Comparison of ENCODE assay signal across 1 cellular context in the genomic region with DNA sequence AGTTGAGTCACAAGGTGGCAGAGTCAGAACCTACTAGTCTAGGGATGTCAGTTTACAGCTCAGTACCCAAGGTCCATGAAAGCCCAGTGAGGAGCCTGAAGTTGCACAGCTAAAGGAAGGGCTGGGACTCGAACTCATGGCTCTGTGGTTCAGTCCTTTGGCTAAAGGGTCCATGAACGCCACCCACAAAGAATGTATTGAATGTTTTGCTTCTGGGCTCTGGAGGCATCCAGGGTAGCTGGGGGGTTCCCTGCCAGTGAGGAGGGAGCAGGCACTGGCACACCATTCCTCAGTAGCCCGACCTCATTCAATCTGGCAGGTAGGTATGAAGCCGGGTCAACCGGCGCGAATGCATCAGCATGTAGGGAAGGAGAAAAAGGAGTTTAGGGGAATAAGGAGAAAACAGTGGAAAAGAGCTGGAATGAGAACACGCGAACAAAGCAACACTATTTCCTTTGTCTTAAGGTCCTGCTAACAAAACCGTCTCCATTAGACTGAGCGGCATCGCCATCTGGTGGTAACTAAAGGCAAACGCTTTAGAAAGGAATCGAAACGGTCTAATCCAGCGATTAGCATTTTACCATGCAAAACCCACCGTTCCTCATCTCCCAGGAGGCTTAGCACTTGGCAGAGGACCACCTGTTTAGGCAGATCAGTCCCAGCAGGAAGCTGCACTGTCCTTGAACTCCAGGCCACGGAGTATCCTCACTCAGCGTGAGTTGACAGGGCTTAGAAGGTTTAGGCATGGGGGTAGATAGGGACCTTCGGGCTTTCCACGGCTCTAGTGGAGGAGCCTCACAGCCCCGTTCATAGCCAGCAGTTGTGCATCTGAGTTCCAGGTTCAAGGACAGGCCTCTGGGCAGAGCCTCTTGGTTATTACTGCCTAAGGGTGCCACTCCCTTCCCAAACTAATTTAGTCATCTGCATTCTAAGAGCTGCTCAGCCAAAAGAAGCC.
TF ChIP-seq lines count a peak whose summit lies in the region.

No MANE protein-coding gene starts in this region.

TF ChIP-seq in HEK293, 187 proteins besides CTCF, POLR2A, EP300 and RAD21 (continued from another document):
- TF ChIP-seq ZNF391 (tag by site-specific recombination; IDR thresholded peaks at IDR 0.05; ENCODE audit: borderline replicate concordance, low read depth) (no peak), ZNF248 (tag by site-specific recombination; IDR thresholded peaks at IDR 0.05) (no peak), SP3 (tag by site-specific recombination; IDR thresholded peaks at IDR 0.05) (0 out of 2 replicates have a peak, but pooled peaks have one; percentile 19), ZNF426 (tag by site-specific recombination; IDR thresholded peaks at IDR 0.05) (no peak), ZNF175 (tag by site-specific recombination; IDR thresholded peaks at IDR 0.05) (no peak), ZNF514 (tag by site-specific recombination; IDR thresholded peaks at IDR 0.05) (no peak), ZNF791 (tag by site-specific recombination; IDR thresholded peaks at IDR 0.05) (no peak), ZNF394 (tag by site-specific recombination; IDR thresholded peaks at IDR 0.05; ENCODE audit: borderline replicate concordance) (no peak), ZNF433 (tag by site-specific recombination; IDR thresholded peaks at IDR 0.05; ENCODE audit: low read depth) (no peak), ZSCAN23 (tag by site-specific recombination; IDR thresholded peaks at IDR 0.05) (no peak), TCF7L2 (IDR thresholded peaks at IDR 0.05; ENCODE audit: borderline replicate concordance, low read depth, low read length) (no peak), ZNF2 (tag by site-specific recombination; IDR thresholded peaks at IDR 0.05) (peak; percentile 99), ZNF324 (tag by site-specific recombination; IDR thresholded peaks at IDR 0.05) (no peak), ZXDB (tag by site-specific recombination; IDR thresholded peaks at IDR 0.05) (no peak), ZNF221 (tag by site-specific recombination; IDR thresholded peaks at IDR 0.05; ENCODE audit: borderline replicate concordance) (no peak), ZNF138 (tag by site-specific recombination; IDR thresholded peaks at IDR 0.05; ENCODE audit: borderline replicate concordance) (no peak)
- TF ChIP-seq, protein P1, sequence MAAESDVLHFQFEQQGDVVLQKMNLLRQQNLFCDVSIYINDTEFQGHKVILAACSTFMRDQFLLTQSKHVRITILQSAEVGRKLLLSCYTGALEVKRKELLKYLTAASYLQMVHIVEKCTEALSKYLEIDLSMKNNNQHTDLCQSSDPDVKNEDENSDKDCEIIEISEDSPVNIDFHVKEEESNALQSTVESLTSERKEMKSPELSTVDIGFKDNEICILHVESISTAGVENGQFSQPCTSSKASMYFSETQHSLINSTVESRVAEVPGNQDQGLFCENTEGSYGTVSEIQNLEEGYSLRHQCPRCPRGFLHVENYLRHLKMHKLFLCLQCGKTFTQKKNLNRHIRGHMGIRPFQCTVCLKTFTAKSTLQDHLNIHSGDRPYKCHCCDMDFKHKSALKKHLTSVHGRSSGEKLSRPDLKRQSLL (tag by site-specific recombination; IDR thresholded peaks at IDR 0.05), result no peak
- TF ChIP-seq, protein P2, sequence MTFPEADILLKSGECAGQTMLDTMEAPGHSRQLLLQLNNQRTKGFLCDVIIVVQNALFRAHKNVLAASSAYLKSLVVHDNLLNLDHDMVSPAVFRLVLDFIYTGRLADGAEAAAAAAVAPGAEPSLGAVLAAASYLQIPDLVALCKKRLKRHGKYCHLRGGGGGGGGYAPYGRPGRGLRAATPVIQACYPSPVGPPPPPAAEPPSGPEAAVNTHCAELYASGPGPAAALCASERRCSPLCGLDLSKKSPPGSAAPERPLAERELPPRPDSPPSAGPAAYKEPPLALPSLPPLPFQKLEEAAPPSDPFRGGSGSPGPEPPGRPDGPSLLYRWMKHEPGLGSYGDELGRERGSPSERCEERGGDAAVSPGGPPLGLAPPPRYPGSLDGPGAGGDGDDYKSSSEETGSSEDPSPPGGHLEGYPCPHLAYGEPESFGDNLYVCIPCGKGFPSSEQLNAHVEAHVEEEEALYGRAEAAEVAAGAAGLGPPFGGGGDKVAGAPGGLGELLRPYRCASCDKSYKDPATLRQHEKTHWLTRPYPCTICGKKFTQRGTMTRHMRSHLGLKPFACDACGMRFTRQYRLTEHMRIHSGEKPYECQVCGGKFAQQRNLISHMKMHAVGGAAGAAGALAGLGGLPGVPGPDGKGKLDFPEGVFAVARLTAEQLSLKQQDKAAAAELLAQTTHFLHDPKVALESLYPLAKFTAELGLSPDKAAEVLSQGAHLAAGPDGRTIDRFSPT (tag by site-specific recombination; IDR thresholded peaks at IDR 0.05), result no peak
- TF ChIP-seq, protein P3, sequence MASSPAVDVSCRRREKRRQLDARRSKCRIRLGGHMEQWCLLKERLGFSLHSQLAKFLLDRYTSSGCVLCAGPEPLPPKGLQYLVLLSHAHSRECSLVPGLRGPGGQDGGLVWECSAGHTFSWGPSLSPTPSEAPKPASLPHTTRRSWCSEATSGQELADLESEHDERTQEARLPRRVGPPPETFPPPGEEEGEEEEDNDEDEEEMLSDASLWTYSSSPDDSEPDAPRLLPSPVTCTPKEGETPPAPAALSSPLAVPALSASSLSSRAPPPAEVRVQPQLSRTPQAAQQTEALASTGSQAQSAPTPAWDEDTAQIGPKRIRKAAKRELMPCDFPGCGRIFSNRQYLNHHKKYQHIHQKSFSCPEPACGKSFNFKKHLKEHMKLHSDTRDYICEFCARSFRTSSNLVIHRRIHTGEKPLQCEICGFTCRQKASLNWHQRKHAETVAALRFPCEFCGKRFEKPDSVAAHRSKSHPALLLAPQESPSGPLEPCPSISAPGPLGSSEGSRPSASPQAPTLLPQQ (tag by site-specific recombination; IDR thresholded peaks at IDR 0.05), result peak; percentile 11; the same call in 1 of the 2 replicates
